In the genomic region with DNA sequence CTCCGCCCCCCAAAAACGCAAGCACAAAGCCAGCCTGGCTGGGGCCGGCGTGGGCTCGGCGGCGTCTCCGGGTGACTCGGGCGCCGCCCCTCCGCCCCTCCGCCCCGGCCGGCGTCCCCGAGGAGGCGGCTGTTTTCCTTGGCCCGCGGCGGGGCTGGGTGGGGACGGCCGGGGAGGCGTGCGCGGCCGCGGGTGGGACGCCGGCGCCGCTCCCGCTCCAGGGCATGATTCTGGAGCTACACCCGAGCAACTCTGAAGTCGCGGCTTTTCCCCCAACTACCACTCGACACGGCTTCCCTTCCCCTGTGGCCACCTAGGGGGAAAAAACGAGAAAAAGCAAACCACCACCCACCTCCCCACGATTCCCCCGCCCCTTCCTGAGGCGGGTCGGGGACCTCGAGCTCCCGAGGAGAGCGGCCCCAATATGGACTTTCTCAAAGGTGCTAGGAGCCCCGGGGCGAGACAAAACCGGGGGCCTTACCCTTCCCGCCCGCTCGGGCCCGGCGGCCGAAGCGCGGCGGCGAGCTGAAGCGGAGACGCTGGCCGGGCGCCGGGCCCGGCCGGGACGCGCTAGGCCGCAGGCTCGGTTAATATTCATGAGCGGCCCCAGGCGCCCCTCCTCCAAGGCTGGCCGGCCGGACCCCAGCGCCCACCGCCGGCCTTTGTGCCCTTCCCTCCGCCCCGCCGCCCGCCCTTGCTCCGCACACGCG, we compare ENCODE assay signal across 8 cellular contexts. TPM values are rescaled to one million over a fixed set of nuclear protein-coding genes. Genes with fewer than 3 reads are reported as not detected.
DNase-seq lines count a peak whose midpoint lies in the region; ATAC-seq, FAIRE-seq and TF ChIP-seq lines count a peak whose summit lies in the region.

No MANE protein-coding gene starts in this region.

- no peak overlapping the region for H2BK20ac ChIP-seq in H1 (ENCODE audit: low read length)

- no peak overlapping the region for H4K91ac ChIP-seq in H1 (replicated peaks; ENCODE audit: insufficient read length, low read length)

- no peak for TF ChIP-seq EP300 in H1 (IDR thresholded peaks at IDR 0.05; ENCODE audit: borderline replicate concordance in 1 of 2, low read depth in 2 of 2, low read length in 2 of 2)

- H3K14ac ChIP-seq in H1 (ENCODE audit: insufficient read length), result no peak overlapping the region

- no peak overlapping the region for H2AK5ac ChIP-seq in H1 (ENCODE audit: low read depth, low read length)

- no peak overlapping the region for H2AFZ ChIP-seq in H1 (ENCODE audit: low read length)

- H3K4me1 Mint-ChIP-seq in activated CD8-positive, alpha-beta T cell treated with anti-CD3 and anti-CD28 coated beads, Interleukin-2, amount 10 ng/mL, durations not matched to agents 7 days and 5 days (ENCODE audit: low read depth), result peaks cover 37% of the 10 kb centered on the region
- peaks cover 37% of the 10 kb centered on the region for H3K4me1 Mint-ChIP-seq in mesothelial cell of epicardium
- H3K4me1 Mint-ChIP-seq in stimulated activated naive B cell treated with anti-CD40 and anti-IgM and Interleukin-4, amounts not matched to agents 10 μg/mL and 1 μg/mL and 100 μg/mL, for 72 hours, result peaks cover 2 to 21% of the 10 kb centered on the region in 2 donors

- H3K4me1 ChIP-seq in H1 (replicated peaks in 1 of 4; ENCODE audit: control insufficient read depth in 3 of 4, insufficient read depth in 4 of 4, low read length in 3 of 4), result peaks cover 6 to 20% (median 14%) of the 10 kb centered on the region in 4 experiments

- peaks cover 0 to 44% of the 10 kb centered on the region in 2 experiments; a peak in 2 of 4 replicates for H3K79me2 ChIP-seq in H1 (ENCODE audit: control insufficient read depth in 1 of 2, insufficient read depth in 2 of 2, low read length in 2 of 2)

- H2BK120ac ChIP-seq in H1 (replicated peaks; ENCODE audit: low read depth, low read length), result no peak overlapping the region

- no peaks in the 10 kb centered on the region for H3K36me3 ChIP-seq in H1 (ENCODE audit: control insufficient read depth in 2 of 4, insufficient read depth in 4 of 4, low read length in 3 of 4)

- peak overlapping the region; percentile 22 to 92 (median 68); a peak in 6 of 7 replicates for H3K9ac ChIP-seq in H1 (replicated peaks in 1 of 4; ENCODE audit: extremely low read depth in 1 of 4, low read depth in 3 of 4, low read length in 3 of 4)

- FAIRE-seq in H1 (lab: Jason Lieb, UNC), result no peak

- H3K27ac ChIP-seq in H1 (ENCODE audit: low read depth, low read length), result peak overlapping the region; percentile 63; the same call in 1 of the 2 replicates

- H3K27ac Mint-ChIP-seq in activated CD8-positive, alpha-beta T cell treated with anti-CD3 and anti-CD28 coated beads, Interleukin-2, amount 10 ng/mL, durations not matched to agents 7 days and 5 days, result peak overlapping the region; percentile 91
- peak overlapping the region; percentile 97 for H3K27ac Mint-ChIP-seq in mesothelial cell of epicardium
- peak overlapping the region; percentile 94 for H3K27ac Mint-ChIP-seq in stimulated activated naive B cell treated with anti-CD40 and anti-IgM and Interleukin-4, amounts not matched to agents 10 μg/mL and 1 μg/mL and 100 μg/mL, for 72 hours

- H2BK12ac ChIP-seq in H1 (ENCODE audit: low read depth, low read length), result no peak overlapping the region

- H3K4me2 ChIP-seq in H1 (ENCODE audit: insufficient read depth in 1 of 2, low read depth in 2 of 2, low read length in 2 of 2), result peak overlapping the region; percentile 98

- peaks cover 0 to 16% (median 12%) of the 10 kb centered on the region in 4 experiments; a peak in 5 of 7 replicates for H3K27me3 ChIP-seq in H1 (replicated peaks in 1 of 4; ENCODE audit: control insufficient read depth in 3 of 4, extremely low read depth in 1 of 4, insufficient read depth in 3 of 4, low read length in 3 of 4)

- no peak for TF ChIP-seq RAD21 in H1 (IDR thresholded peaks at IDR 0.05 in 1 of 2, conservative IDR thresholded peaks at IDR 0.05 in 1 of 2; ENCODE audit: low read depth in 2 of 2, low read length in 2 of 2)

- TF ChIP-seq CTCF in LNCaP clone FGC (IDR thresholded peaks at IDR 0.05; ENCODE audit: control insufficient read depth, extremely low read depth, insufficient read depth) (no peak), H1 (IDR thresholded peaks at IDR 0.05; ENCODE audit: control extremely low read depth in 1 of 3, insufficient read depth in 1 of 3, low read depth in 1 of 3, low read length in 3 of 3) (no peak), mesothelial cell of epicardium (IDR thresholded peaks at IDR 0.05; ENCODE audit: unreplicated experiment) (no peak)

- 0 out of 2 replicates have a peak overlapping the region, but pooled peaks have one; percentile 29 for H2BK15ac ChIP-seq in H1 (ENCODE audit: low read length)

- no peaks in the 10 kb centered on the region for H3K27me3 Mint-ChIP-seq in activated CD8-positive, alpha-beta T cell treated with anti-CD3 and anti-CD28 coated beads, Interleukin-2, amount 10 ng/mL, durations not matched to agents 7 days and 5 days (ENCODE audit: low read depth)
- H3K27me3 Mint-ChIP-seq in mesothelial cell of epicardium (ENCODE audit: low read depth), result no peaks in the 10 kb centered on the region
- H3K27me3 Mint-ChIP-seq in stimulated activated naive B cell treated with anti-CD40 and anti-IgM and Interleukin-4, amounts not matched to agents 10 μg/mL and 1 μg/mL and 100 μg/mL, for 72 hours, result peaks cover 0 to 21% of the 10 kb centered on the region in 2 donors

- peaks cover 4% of the 10 kb centered on the region in 2 experiments for H4K20me1 ChIP-seq in H1 (replicated peaks in 1 of 2; ENCODE audit: control insufficient read depth in 1 of 2, insufficient read depth in 2 of 2, low read length in 2 of 2)

- H3K9me3 ChIP-seq in H1 (ENCODE audit: insufficient read depth in 2 of 2, low read depth in 1 of 2, low read length in 1 of 2), result no peaks in the 10 kb centered on the region

- WGBS in H1 (ENCODE audit: extremely low coverage in 1 of 2, insufficient coverage in 1 of 2, insufficient read length in 1 of 2, insufficient replicate concordance in 2 of 2, low coverage in 1 of 2, low lambda C conversion rate in 2 of 2, missing lambda C conversion rate in 1 of 2), 2 experiments, result 3% methylated on average over 29 of the region's 84 CpGs; no CpG with 5 or more reads in 1 of the 2 experiments

- peak overlapping the region; percentile 19; the same call in 1 of the 2 replicates for H3K18ac ChIP-seq in H1 (ENCODE audit: extremely low read depth, low read length)

- peaks cover 23% of the 10 kb centered on the region for H3K23me2 ChIP-seq in H1 (ENCODE audit: low read depth, low read length)

- H3K23ac ChIP-seq in H1 (ENCODE audit: insufficient read length), result no peak overlapping the region

- POLR2A ChIA-PET in activated CD8-positive, alpha-beta T cell treated with anti-CD3 and anti-CD28 coated beads, Interleukin-2, amount 10 ng/mL, durations not matched to agents 7 days and 5 days (lab: Charles Lee), result interaction anchor here (0.6 to 1.3 kb wide), 3 partner anchors 15 to 293 kb away, joined by 3 to 8 read pairs (median 5); a partner anchor contains a TSS
- POLR2A ChIA-PET in H1 (lab: Charles Lee; ENCODE audit: partially characterized antibody), result interaction anchor here (1.5 to 3.6 kb wide), 2 partner anchors 15 to 229 kb away, joined by 3 to 21 read pairs; a partner anchor contains a TSS

- no peak overlapping the region for H4K5ac ChIP-seq in H1 (ENCODE audit: insufficient read length, low read depth, low read length)

- H3K4ac ChIP-seq in H1 (replicated peaks; ENCODE audit: insufficient read length, low read depth, low read length), result no peak overlapping the region

- peak overlapping the region; percentile 79 for H3K56ac ChIP-seq in H1 (replicated peaks; ENCODE audit: insufficient read length, low read depth, low read length)

- no peak for TF ChIP-seq POLR2A in H1 (IDR thresholded peaks at IDR 0.05; ENCODE audit: control extremely low read depth in 1 of 2, low read depth in 2 of 2, low read length in 2 of 2)

- H2BK5ac ChIP-seq in H1 (ENCODE audit: low read depth, low read length), result no peak overlapping the region

- peak overlapping the region; percentile 80 for H3K4me3 ChIP-seq in GM08714 (ENCODE audit: low read length)
- peak overlapping the region; percentile 76 for H3K4me3 ChIP-seq in LNCaP clone FGC (ENCODE audit: low read depth, low read length)
- peak overlapping the region; percentile 67 to 96 (median 84) for H3K4me3 ChIP-seq in H1 (ENCODE audit: extremely low read depth in 1 of 4, insufficient read depth in 2 of 4, low read depth in 3 of 4, low read length in 4 of 4)

- CTCF ChIA-PET in activated CD8-positive, alpha-beta T cell treated with anti-CD3 and anti-CD28 coated beads, Interleukin-2, amount 10 ng/mL, durations not matched to agents 7 days and 5 days (lab: Charles Lee), result interaction anchor here (0.9 to 1.8 kb wide), 4 partner anchors 13 to 268 kb away, joined by 4 to 7 read pairs (median 4); no protein-coding TSS in a partner anchor
- CTCF ChIA-PET in H1 (lab: Charles Lee; ENCODE audit: partially characterized antibody), result interaction anchor here (1.3 kb wide), 1 partner anchor 105 kb away, joined by 3 read pairs; no protein-coding TSS in a partner anchor

- peak overlapping the region; percentile 89 for H3K4me3 Mint-ChIP-seq in activated CD8-positive, alpha-beta T cell treated with anti-CD3 and anti-CD28 coated beads, Interleukin-2, amount 10 ng/mL, durations not matched to agents 7 days and 5 days
- peak overlapping the region; percentile 89 for H3K4me3 Mint-ChIP-seq in mesothelial cell of epicardium
- peak overlapping the region; percentile 94 to 95 for H3K4me3 Mint-ChIP-seq in stimulated activated naive B cell treated with anti-CD40 and anti-IgM and Interleukin-4, amounts not matched to agents 10 μg/mL and 1 μg/mL and 100 μg/mL, for 72 hours

- H3K36me3 Mint-ChIP-seq in activated CD8-positive, alpha-beta T cell treated with anti-CD3 and anti-CD28 coated beads, Interleukin-2, amount 10 ng/mL, durations not matched to agents 7 days and 5 days (ENCODE audit: low read depth), result peaks cover 13% of the 10 kb centered on the region
- no peaks in the 10 kb centered on the region for H3K36me3 Mint-ChIP-seq in mesothelial cell of epicardium
- H3K36me3 Mint-ChIP-seq in stimulated activated naive B cell treated with anti-CD40 and anti-IgM and Interleukin-4, amounts not matched to agents 10 μg/mL and 1 μg/mL and 100 μg/mL, for 72 hours, result no peaks in the 10 kb centered on the region

- ATAC-seq in GM21786 (IDR thresholded peaks at IDR 0.05; ENCODE audit: unreplicated experiment), result peak; percentile 15
- peak; percentile 26 for ATAC-seq in activated CD8-positive, alpha-beta T cell treated with anti-CD3 and anti-CD28 coated beads, Interleukin-2, amount 10 ng/mL, durations not matched to agents 7 days and 5 days
- ATAC-seq in stimulated activated naive B cell treated with anti-CD40 and anti-IgM and Interleukin-4, amounts not matched to agents 10 μg/mL and 1 μg/mL and 100 μg/mL, for 72 hours (replicated peaks), result peak; percentile 20 to 23

- no peaks in the 10 kb centered on the region for H3K9me3 Mint-ChIP-seq in activated CD8-positive, alpha-beta T cell treated with anti-CD3 and anti-CD28 coated beads, Interleukin-2, amount 10 ng/mL, durations not matched to agents 7 days and 5 days (ENCODE audit: insufficient read depth)
- H3K9me3 Mint-ChIP-seq in mesothelial cell of epicardium, result no peaks in the 10 kb centered on the region
- H3K9me3 Mint-ChIP-seq in stimulated activated naive B cell treated with anti-CD40 and anti-IgM and Interleukin-4, amounts not matched to agents 10 μg/mL and 1 μg/mL and 100 μg/mL, for 72 hours, result no peaks in the 10 kb centered on the region

- H3K79me1 ChIP-seq in H1 (ENCODE audit: low read depth, low read length), result peaks cover 2% of the 10 kb centered on the region; the same call in 1 of the 2 replicates

- H4K8ac ChIP-seq in H1 (ENCODE audit: extremely low read depth, insufficient read depth, low read length), result peak overlapping the region; percentile 86

- DNase-seq in LNCaP clone FGC (ENCODE audit: low read depth) (no peak), H1 (ENCODE audit: low read depth in 1 of 2, low spot score in 2 of 2) (peak in 1 of 2 experiments; percentile 72), mesothelial cell of epicardium (ENCODE audit: low spot score in 2 of 2, unreplicated experiment in 2 of 2) (peak; percentile 48 to 68), MV-4-11 (lab: John Stamatoyannopoulos, UW) (no peak)
- DNase-seq in activated CD8-positive, alpha-beta T cell treated with anti-CD3 and anti-CD28 coated beads, Interleukin-2, amount 10 ng/mL, durations not matched to agents 7 days and 5 days, result peak; percentile 64
- peak; percentile 21 for DNase-seq in stimulated activated naive B cell treated with anti-CD40 and anti-IgM and Interleukin-4, amounts not matched to agents 10 μg/mL and 1 μg/mL and 100 μg/mL, for 72 hours

RNA-seq across cellular contexts. Expression of a gene that starts 0.9 kb away (rescaled TPM):
- 10 to 100 TPM; 26.3 to 28.1 TPM for total RNA-seq in activated CD8-positive, alpha-beta T cell treated with anti-CD3 and anti-CD28 coated beads, Interleukin-2, amount 10 ng/mL, durations not matched to agents 7 days and 5 days
- 34.9 and 35.3 TPM in 2 replicates for total RNA-seq in H1 (2021; fragmentation: NEBNext Ultra II Directional; extraction: Animal tissue kit (Norgen Biotek cat#: 25700))
- polyA plus RNA-seq in H1 (2011; rRNA removed), result 10.7 and 14.4 TPM in 2 replicates
- polyA plus RNA-seq in H1 (2011; cell fraction: cytosol; rRNA removed), result 18.5 TPM
- polyA plus RNA-seq in H1 (2011; cell fraction: nucleus; rRNA removed), result 35.1 TPM
- 17.9 to 27.4 TPM (median 20.9 TPM) in 4 replicates for polyA plus RNA-seq in H1 (2012, experiment 1 of 2)
- 0.83 TPM for polyA plus RNA-seq in H1 (2012, experiment 2 of 2)
- polyA plus RNA-seq in H1 (2013, experiment 1 of 2), result 19.3 TPM
- 17.9 TPM for polyA plus RNA-seq in H1 (2013, experiment 2 of 2)
- polyA minus RNA-seq in H1 (2011; rRNA and poly(A)+ RNA removed), result 50.3 and 79.0 TPM in 2 replicates
- polyA minus RNA-seq in H1 (2011; cell fraction: cytosol; rRNA and poly(A)+ RNA removed), result 36.3 TPM
- polyA minus RNA-seq in H1 (2011; cell fraction: nucleus; rRNA and poly(A)+ RNA removed), result 72.5 TPM
- 117 to 119 TPM (median 119 TPM) in 3 replicates for total RNA-seq in mesothelial cell of epicardium

Comparison
In these comparisons a context has a peak if more than half of its experiments do, and no peak if none do; other contexts are left out.
1. DNase-seq: peak in activated CD8-positive, alpha-beta T cell treated with anti-CD3 and anti-CD28 coated beads, Interleukin-2, amount 10 ng/mL, durations not matched to agents 7 days and 5 days (single experiment), mesothelial cell of epicardium (2 of 2) and stimulated activated naive B cell treated with anti-CD40 and anti-IgM and Interleukin-4, amounts not matched to agents 10 μg/mL and 1 μg/mL and 100 μg/mL, for 72 hours (single experiment); none in LNCaP clone FGC (single experiment) and MV-4-11 (single experiment).
2. Peak in every context shown above with its lines, with median percentiles within 50 percentile points of each other: H3K4me3 ChIP-seq, ATAC-seq, H3K27ac Mint-ChIP-seq and H3K4me3 Mint-ChIP-seq.